Comparison of ENCODE assay signal across 13 cellular contexts in genomic region chr17:4206945-4207344, GRCh38. TPM values are rescaled to one million over a fixed set of nuclear protein-coding genes. Genes with fewer than 3 reads are reported as not detected.
DNase-seq lines count a peak whose midpoint lies in the region; ATAC-seq and TF ChIP-seq lines count a peak whose summit lies in the region.
"Had no signal": no experiment of that assay in that cellular context is flagged by ENCODE, and none has a peak within 500 bp of the region (broad histone marks: within the 10 kb centered on the region; RNA-seq: fewer than 3 reads in every experiment).

No MANE protein-coding gene starts in this region.

- no peak for TF ChIP-seq EP300 in esophagus muscularis mucosa (IDR thresholded peaks at IDR 0.05)

- no peaks in the 10 kb centered on the region for H3K27me3 ChIP-seq in esophagus muscularis mucosa
- no peaks in the 10 kb centered on the region for H3K27me3 ChIP-seq in testis

- TF ChIP-seq POLR2A in esophagus muscularis mucosa (IDR thresholded peaks at IDR 0.05; ENCODE audit: low read depth) (no peak), testis (IDR thresholded peaks at IDR 0.05) (no peak)

- H3K4me1 ChIP-seq in esophagus muscularis mucosa: peaks cover 0 to 30% (median 29%) of the 10 kb centered on the region in 4 donors
- H3K4me1 ChIP-seq in testis: peaks cover 12% of the 10 kb centered on the region

- H3K9me3 Mint-ChIP-seq in activated naive CD8-positive, alpha-beta T cell treated with anti-CD3 and anti-CD28 coated beads, Interleukin-2, amount 10 ng/mL, durations not matched to agents 7 days and 5 days: no peaks in the 10 kb centered on the region
- no peaks in the 10 kb centered on the region for H3K9me3 Mint-ChIP-seq in activated naive CD8-positive, alpha-beta T cell treated with anti-CD3 and anti-CD28 coated beads for 36 hours
- H3K9me3 Mint-ChIP-seq: brain had no signal

- DNase-seq in activated naive CD8-positive, alpha-beta T cell treated with anti-CD3 and anti-CD28 coated beads, Interleukin-2, amount 10 ng/mL, durations not matched to agents 7 days and 5 days: no peak
- no peak for DNase-seq in activated naive CD8-positive, alpha-beta T cell treated with anti-CD3 and anti-CD28 coated beads for 36 hours
- DNase-seq in SKM-1 treated with dmso at 0.1 percent for 144 hours (lab: John Stamatoyannopoulos, UW; ENCODE audit: unreplicated experiment): peak; percentile 2
- no peak for DNase-seq in esophagus muscularis mucosa (ENCODE audit: extremely low spot score)
- DNase-seq in ureter (ENCODE audit: low spot score): no peak
- no peak for DNase-seq in testis
- DNase-seq: activated CD4-positive, alpha-beta T cell treated with anti-CD3 and anti-CD28 coated beads, Interleukin-2, amount 50 U/mL, for 4 hours; left ventricle myocardium superior; NCI-H2081 treated with DMSO at 0.1 percent for 48 hours; SHP77 had no signal

- no peaks in the 10 kb centered on the region for H3K27me3 Mint-ChIP-seq in activated naive CD8-positive, alpha-beta T cell treated with anti-CD3 and anti-CD28 coated beads, Interleukin-2, amount 10 ng/mL, durations not matched to agents 7 days and 5 days
- no peaks in the 10 kb centered on the region for H3K27me3 Mint-ChIP-seq in activated naive CD8-positive, alpha-beta T cell treated with anti-CD3 and anti-CD28 coated beads for 36 hours
- H3K27me3 Mint-ChIP-seq: brain had no signal

- no peak for ATAC-seq in activated naive CD8-positive, alpha-beta T cell treated with anti-CD3 and anti-CD28 coated beads, Interleukin-2, amount 10 ng/mL, durations not matched to agents 7 days and 5 days (ENCODE audit: low read depth)
- no peak for ATAC-seq in GM18868 (IDR thresholded peaks at IDR 0.05; ENCODE audit: unreplicated experiment)
- no peak for ATAC-seq in HG02840 (IDR thresholded peaks at IDR 0.05; ENCODE audit: low FRiP score, unreplicated experiment)
- ATAC-seq: left ventricle myocardium superior had no signal

- peaks cover 15% of the 10 kb centered on the region for H3K4me1 Mint-ChIP-seq in activated naive CD8-positive, alpha-beta T cell treated with anti-CD3 and anti-CD28 coated beads, Interleukin-2, amount 10 ng/mL, durations not matched to agents 7 days and 5 days
- peaks cover 15% of the 10 kb centered on the region for H3K4me1 Mint-ChIP-seq in activated naive CD8-positive, alpha-beta T cell treated with anti-CD3 and anti-CD28 coated beads for 36 hours
- H3K4me1 Mint-ChIP-seq: brain had no signal

- H3K9me3 ChIP-seq in esophagus muscularis mucosa (no peaks in the 10 kb centered on the region), testis (no peaks in the 10 kb centered on the region)

- H3K27ac ChIP-seq in esophagus muscularis mucosa (replicated peaks in 1 of 4) (peak overlapping the region in 3 of 4 donors; percentile 42 to 89 (median 83)), testis (no peak overlapping the region)

- 81% methylated on average over 10 of the region's 10 CpGs for WGBS in esophagus muscularis mucosa
- 75 to 83% methylated on average over 10 of the region's 10 CpGs for WGBS in testis, 2 donors

- intact Hi-C loops in esophagus muscularis mucosa (cut with DNase I) (no loop called here), testis (cut with DNase I; ENCODE audit: low total_unique reads) (no loop called here)

- H3K36me3 ChIP-seq in esophagus muscularis mucosa (peaks cover 20 to 53% (median 38%) of the 10 kb centered on the region in 4 donors), testis (ENCODE audit: low read depth, missing control alignments) (no peaks in the 10 kb centered on the region)

- POLR2A ChIA-PET in activated naive CD8-positive, alpha-beta T cell treated with anti-CD3 and anti-CD28 coated beads, Interleukin-2, amount 10 ng/mL, durations not matched to agents 7 days and 5 days (lab: Charles Lee): no interaction called here

- peaks cover 38% of the 10 kb centered on the region for H3K36me3 Mint-ChIP-seq in activated naive CD8-positive, alpha-beta T cell treated with anti-CD3 and anti-CD28 coated beads, Interleukin-2, amount 10 ng/mL, durations not matched to agents 7 days and 5 days
- H3K36me3 Mint-ChIP-seq in activated naive CD8-positive, alpha-beta T cell treated with anti-CD3 and anti-CD28 coated beads for 36 hours: peaks cover 26% of the 10 kb centered on the region

- peak overlapping the region; percentile 58 for H3K27ac Mint-ChIP-seq in activated naive CD8-positive, alpha-beta T cell treated with anti-CD3 and anti-CD28 coated beads, Interleukin-2, amount 10 ng/mL, durations not matched to agents 7 days and 5 days
- no peak overlapping the region for H3K27ac Mint-ChIP-seq in activated naive CD8-positive, alpha-beta T cell treated with anti-CD3 and anti-CD28 coated beads for 36 hours

- no peak overlapping the region for H3K4me3 ChIP-seq in esophagus muscularis mucosa
- no peak overlapping the region for H3K4me3 ChIP-seq in testis

- TF ChIP-seq CTCF in esophagus muscularis mucosa (IDR thresholded peaks at IDR 0.05) (no peak), testis (IDR thresholded peaks at IDR 0.05) (no peak)

- no peak overlapping the region for H3K4me3 Mint-ChIP-seq in activated naive CD8-positive, alpha-beta T cell treated with anti-CD3 and anti-CD28 coated beads, Interleukin-2, amount 10 ng/mL, durations not matched to agents 7 days and 5 days
- no peak overlapping the region for H3K4me3 Mint-ChIP-seq in activated naive CD8-positive, alpha-beta T cell treated with anti-CD3 and anti-CD28 coated beads for 36 hours
- H3K4me3 Mint-ChIP-seq: brain had no signal

RNA-seq across cellular contexts. Expression of gene ANKFY1, which starts 56.8 kb away (rescaled TPM):
- total RNA-seq in activated naive CD8-positive, alpha-beta T cell treated with anti-CD3 and anti-CD28 coated beads, Interleukin-2, amount 10 ng/mL, durations not matched to agents 7 days and 5 days: 10 to 100 TPM; 76.9 to 78.4 TPM
- 10 to 100 TPM; 29.4 to 31.4 TPM for total RNA-seq in activated naive CD8-positive, alpha-beta T cell treated with anti-CD3 and anti-CD28 coated beads for 36 hours
- 10 to 100 TPM; 28.2 to 41.0 (median 36.7) TPM for total RNA-seq in esophagus muscularis mucosa
- 86.8 TPM for total RNA-seq in ureter
- total RNA-seq in testis: 10 to 100 TPM; 34.6 to 40.9 TPM
- 20.3 TPM for polyA plus RNA-seq in testis (ENCODE audit: insufficient read depth, low read depth, low replicate concordance)

Comparison
In these comparisons a context has a peak if more than half of its experiments do, and no peak if none do; other contexts are left out.
1. H3K27ac ChIP-seq: peak in esophagus muscularis mucosa (3 of 4); none in testis (0 of 2).